12 cellular contexts compared by ENCODE assay signal in genomic region chr12:591571-592505, GRCh38.
DNase-seq lines count a peak whose midpoint lies in the region; ATAC-seq, FAIRE-seq and TF ChIP-seq lines count a peak whose summit lies in the region.
"Had no signal": no experiment of that assay in that cellular context is flagged by ENCODE, and none has a peak within 500 bp of the region (broad histone marks: within the 10 kb centered on the region; RNA-seq: fewer than 3 reads in every experiment).

No MANE protein-coding gene starts in this region.

- no peak for FAIRE-seq in frontal cortex (lab: Jason Lieb, UNC)

- no peaks in the 10 kb centered on the region for H4K20me1 ChIP-seq in GM23248 (ENCODE audit: insufficient read depth)

- H3K4me2 ChIP-seq in GM23248 (ENCODE audit: unreplicated experiment) = no peak overlapping the region
- H3K4me2 ChIP-seq: hepatocyte had no signal

- no peak overlapping the region for H2AFZ ChIP-seq in GM23248
- H2AFZ ChIP-seq: hepatocyte had no signal

- no peak for TF ChIP-seq POLR2A in NB4 (IDR thresholded peaks at IDR 0.05; ENCODE audit: extremely low read depth, insufficient read length)

- H3K9me2 ChIP-seq in GM23248 (ENCODE audit: insufficient read depth) = no peaks in the 10 kb centered on the region

- H3K4me3 ChIP-seq in NB4 (ENCODE audit: low read depth, low read length) = peak overlapping the region; percentile 32
- H3K4me3 ChIP-seq in WERI-Rb-1 (ENCODE audit: low read depth, low read length) = no peak overlapping the region
- no peak overlapping the region for H3K4me3 ChIP-seq in aorta (ENCODE audit: low read length in 2 of 2)
- H3K4me3 ChIP-seq in GM23248 = no peak overlapping the region
- no peak overlapping the region for H3K4me3 ChIP-seq in H7 (ENCODE audit: insufficient read depth, low read depth, low read length)
- H3K4me3 ChIP-seq: hepatocyte had no signal

- DNase-seq in NB4 (ENCODE audit: low read depth) (peak; percentile 93), WERI-Rb-1 (peak; percentile 52), left lobe of liver (ENCODE audit: low spot score) (no peak), aorta (peak in 1 of 2 donors; percentile 58), GM23248 (no peak), H7 (no peak), frontal cortex (ENCODE audit: low spot score in 2 of 2) (no peak)
- DNase-seq: activated CD4-positive, CD25-positive, alpha-beta regulatory T cell; HCEC 1CT; Kasumi-1; stimulated activated CD4-positive, alpha-beta T cell treated with anti-CD3 and anti-CD28 coated beads, Interleukin-4, amount 100 ng/mL, for 24 hours had no signal

- in situ Hi-C loops in GM23248 (cut with MboI) = no loop called here

- H3K4me1 ChIP-seq in aorta (ENCODE audit: control insufficient read depth in 1 of 2, insufficient read depth in 2 of 2, low read length in 2 of 2) = no peaks in the 10 kb centered on the region
- no peaks in the 10 kb centered on the region for H3K4me1 ChIP-seq in GM23248 (ENCODE audit: insufficient read depth)

- no peaks in the 10 kb centered on the region for H3K27me3 ChIP-seq in WERI-Rb-1 (ENCODE audit: insufficient read depth, low read depth, severe bottlenecking)
- H3K27me3 ChIP-seq in aorta (ENCODE audit: control insufficient read depth in 1 of 2, insufficient read depth in 2 of 2, low read length in 1 of 2) = no peaks in the 10 kb centered on the region
- H3K27me3 ChIP-seq in GM23248 (replicated peaks; ENCODE audit: insufficient read depth) = no peaks in the 10 kb centered on the region
- no peaks in the 10 kb centered on the region for H3K27me3 ChIP-seq in H7 (ENCODE audit: control insufficient read depth, insufficient read depth, low read length)
- H3K27me3 ChIP-seq: hepatocyte had no signal

- no peaks in the 10 kb centered on the region for H3K79me2 ChIP-seq in GM23248 (ENCODE audit: insufficient read depth)
- H3K79me2 ChIP-seq: hepatocyte had no signal

- WGBS in aorta, 2 donors = 40 to 43% methylated on average over 22 of the region's 22 CpGs
- WGBS in GM23248 (ENCODE audit: low coverage in 1 of 2, low lambda C conversion rate in 2 of 2, missing lambda C conversion rate in 2 of 2), 2 experiments = 73% methylated on average over 22 of the region's 22 CpGs

- H3F3A ChIP-seq in GM23248 (ENCODE audit: insufficient read depth) = no peaks in the 10 kb centered on the region

- H3K9me3 ChIP-seq in WERI-Rb-1 (ENCODE audit: severe bottlenecking) (peaks cover 2% of the 10 kb centered on the region), aorta (ENCODE audit: control insufficient read depth, low read length) (no peaks in the 10 kb centered on the region), GM23248 (ENCODE audit: low read depth) (no peaks in the 10 kb centered on the region)

- TF ChIP-seq CTCF in NB4 (IDR thresholded peaks at IDR 0.05; ENCODE audit: low read depth, low read length) = no peak
- no peak for TF ChIP-seq CTCF in WERI-Rb-1 (IDR thresholded peaks at IDR 0.05; ENCODE audit: low read depth, low read length)

- intact Hi-C loops in aorta (cut with DNase I) = no loop called here

- peak overlapping the region; percentile 73 for H3K27ac ChIP-seq in WERI-Rb-1
- H3K27ac ChIP-seq in aorta (ENCODE audit: low read depth in 1 of 2, low read length in 2 of 2) = no peak overlapping the region
- no peak overlapping the region for H3K27ac ChIP-seq in GM23248
- H3K27ac ChIP-seq: hepatocyte had no signal

- H3K36me3 ChIP-seq in WERI-Rb-1 (no peaks in the 10 kb centered on the region), aorta (ENCODE audit: control insufficient read depth in 1 of 2, insufficient read depth in 2 of 2, low read length in 1 of 2) (no peaks in the 10 kb centered on the region), GM23248 (ENCODE audit: low read depth) (no peaks in the 10 kb centered on the region), H7 (replicated peaks; ENCODE audit: control insufficient read depth, insufficient read depth, low read length) (no peaks in the 10 kb centered on the region)

- ATAC-seq in left lobe of liver (peak; percentile 67), aorta (ENCODE audit: low FRiP score) (peak; percentile 44)

- H3K9ac ChIP-seq in GM23248 = no peak overlapping the region

Comparison
In these comparisons a context has a peak if more than half of its experiments do, and no peak if none do; other contexts are left out.
1. DNase-seq: peak in NB4 (single experiment) and WERI-Rb-1 (single experiment); none in left lobe of liver (single experiment), GM23248 (single experiment), H7 (single experiment) and frontal cortex (0 of 2).